22 cellular contexts compared by ENCODE assay signal in genomic region chr2:235964787-235965390, GRCh38.
"Had no signal": no experiment of that assay in that cellular context is flagged by ENCODE, and none has a peak within 500 bp of the region (broad histone marks: within the 10 kb centered on the region; RNA-seq: fewer than 3 reads in every experiment).

No MANE protein-coding gene starts in this region.

- H3K4me1 Mint-ChIP-seq: activated naive CD8-positive, alpha-beta T cell treated with anti-CD3 and anti-CD28 coated beads for 36 hours had no signal

- H3K9me3 Mint-ChIP-seq: activated naive CD8-positive, alpha-beta T cell treated with anti-CD3 and anti-CD28 coated beads for 36 hours had no signal

- H3K4me3 ChIP-seq: breast epithelium, MG63, Peyer's patch, SJCRH30 had no signal

- H3K4me3 Mint-ChIP-seq: activated CD8-positive, alpha-beta T cell treated with anti-CD3 and anti-CD28 coated beads, Interleukin-2, amount 10 ng/mL, durations not matched to agents 7 days and 5 days; activated naive CD8-positive, alpha-beta T cell treated with anti-CD3 and anti-CD28 coated beads for 36 hours had no signal

- DNase-seq: activated CD4-positive, alpha-beta T cell treated with anti-CD3 and anti-CD28 coated beads for 4 hours; activated CD4-positive, alpha-beta T cell treated with anti-CD3 and anti-CD28 coated beads, Interleukin-2, amount 50 U/mL, for 4 hours; activated CD8-positive, alpha-beta memory T cell treated with anti-CD3 and anti-CD28 coated beads, Interleukin-2, amount 50 U/mL, for 48 hours; activated CD8-positive, alpha-beta T cell treated with anti-CD3 and anti-CD28 coated beads, Interleukin-2, amount 10 ng/mL, durations not matched to agents 7 days and 5 days; activated naive CD4-positive, alpha-beta T cell treated with Interleukin-2 at 50 U/mL for 16 hours; activated naive CD8-positive, alpha-beta T cell treated with anti-CD3 and anti-CD28 coated beads for 36 hours; activated T-cell treated with anti-CD3 and anti-CD28 coated beads, Interleukin-2, amount 50 U/mL, for 1 hour; central memory CD4-positive, alpha-beta T cell; MG63; MV-4-11; NCI-H1105; NCI-H1436 treated with DMSO at 0.1 percent for 48 hours; NCI-H187; NCI-H2081 treated with DMSO at 0.1 percent for 48 hours; NCI-H446; NCI-H524; Right ventricle myocardium superior; SJCRH30; SK-N-SH; SW 1271 had no signal

- ATAC-seq: activated CD8-positive, alpha-beta T cell treated with anti-CD3 and anti-CD28 coated beads, Interleukin-2, amount 10 ng/mL, durations not matched to agents 7 days and 5 days had no signal

- H3K27ac Mint-ChIP-seq: activated CD8-positive, alpha-beta T cell treated with anti-CD3 and anti-CD28 coated beads, Interleukin-2, amount 10 ng/mL, durations not matched to agents 7 days and 5 days; activated naive CD8-positive, alpha-beta T cell treated with anti-CD3 and anti-CD28 coated beads for 36 hours had no signal

- H3K36me3 Mint-ChIP-seq: activated naive CD8-positive, alpha-beta T cell treated with anti-CD3 and anti-CD28 coated beads for 36 hours had no signal
